ENCODE assay signal across 24 cellular contexts in the genomic region with DNA sequence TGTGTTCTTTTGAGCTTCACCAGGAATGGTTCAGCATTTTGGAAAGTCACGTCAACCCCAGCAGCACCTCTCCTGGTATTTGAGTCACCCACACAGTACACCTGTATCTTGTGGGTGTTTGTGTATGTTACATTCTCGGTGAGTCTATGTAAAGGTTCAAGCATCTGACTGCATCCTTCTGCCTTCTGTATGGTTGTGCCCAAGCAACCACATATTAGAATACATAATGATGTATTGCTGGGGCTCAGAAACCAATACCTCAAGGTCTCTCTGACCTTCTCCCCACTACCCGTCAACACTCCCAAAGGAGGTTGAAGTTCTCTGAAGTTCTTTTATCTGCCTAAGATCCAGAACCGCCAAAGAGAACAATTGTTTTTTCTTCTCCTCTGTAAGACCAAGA.
"Had no signal": no experiment of that assay in that cellular context is flagged by ENCODE, and none has a peak within 500 bp of the region (broad histone marks: within the 10 kb centered on the region; RNA-seq: fewer than 3 reads in every experiment).

No MANE protein-coding gene starts in this region.

- H3K4me3 ChIP-seq: dorsolateral prefrontal cortex, heart left ventricle, prostate gland, spleen, stomach, thoracic aorta had no signal

- FAIRE-seq: frontal cortex had no signal

- H3K27ac Mint-ChIP-seq: naive B cell; nephron progenitor cell; stimulated activated memory B cell treated with anti-CD40 and anti-IgM and Interleukin-4, amounts not matched to agents 10 μg/mL and 1 μg/mL and 100 μg/mL, for 72 hours had no signal

- H3K9me3 ChIP-seq: prostate gland had no signal

- DNase-seq: cortex of kidney; dorsolateral prefrontal cortex; effector CD8-positive, alpha-beta T cell; heart left ventricle; hippocampal formation; left colon; left ventricle myocardium superior; mesendoderm; naive B cell; nephron progenitor cell; retina; spleen; stimulated activated CD4-positive, alpha-beta T cell treated with anti-CD3 and anti-CD28 coated beads, Interleukin-15, amount 100 ng/mL, for 24 hours; stimulated activated CD4-positive, alpha-beta T cell treated with anti-CD3 and anti-CD28 coated beads, Interleukin-1b, Interleukin-23, amount 100 ng/mL, for 48 hours; stimulated activated CD4-positive, alpha-beta T cell treated with anti-CD3 and anti-CD28 coated beads, Interleukin-4, amount 100 ng/mL, for 24 hours; stomach; substantia nigra had no signal

- ATAC-seq: esophagus mucosa; heart left ventricle; left ventricle myocardium superior; sciatic nerve; stimulated activated memory B cell treated with anti-CD40 and anti-IgM and Interleukin-4, amounts not matched to agents 10 μg/mL and 1 μg/mL and 100 μg/mL, for 72 hours had no signal

- H3K27ac ChIP-seq: dorsolateral prefrontal cortex, heart left ventricle, parathyroid adenoma, prostate gland, spleen, stomach, thoracic aorta had no signal

- H3K27me3 Mint-ChIP-seq: naive B cell; stimulated activated memory B cell treated with anti-CD40 and anti-IgM and Interleukin-4, amounts not matched to agents 10 μg/mL and 1 μg/mL and 100 μg/mL, for 72 hours had no signal

- H3K4me3 Mint-ChIP-seq: naive B cell; nephron progenitor cell; stimulated activated memory B cell treated with anti-CD40 and anti-IgM and Interleukin-4, amounts not matched to agents 10 μg/mL and 1 μg/mL and 100 μg/mL, for 72 hours had no signal

- H3K4me1 ChIP-seq: heart left ventricle, parathyroid adenoma, prostate gland had no signal

- H3K27me3 ChIP-seq: dorsolateral prefrontal cortex, heart left ventricle, spleen, stomach had no signal

- H3K4me1 Mint-ChIP-seq: nephron progenitor cell had no signal

- H3K36me3 ChIP-seq: heart left ventricle, prostate gland, stomach, thoracic aorta had no signal
